15 cellular contexts compared by ENCODE assay signal in the genomic region with DNA sequence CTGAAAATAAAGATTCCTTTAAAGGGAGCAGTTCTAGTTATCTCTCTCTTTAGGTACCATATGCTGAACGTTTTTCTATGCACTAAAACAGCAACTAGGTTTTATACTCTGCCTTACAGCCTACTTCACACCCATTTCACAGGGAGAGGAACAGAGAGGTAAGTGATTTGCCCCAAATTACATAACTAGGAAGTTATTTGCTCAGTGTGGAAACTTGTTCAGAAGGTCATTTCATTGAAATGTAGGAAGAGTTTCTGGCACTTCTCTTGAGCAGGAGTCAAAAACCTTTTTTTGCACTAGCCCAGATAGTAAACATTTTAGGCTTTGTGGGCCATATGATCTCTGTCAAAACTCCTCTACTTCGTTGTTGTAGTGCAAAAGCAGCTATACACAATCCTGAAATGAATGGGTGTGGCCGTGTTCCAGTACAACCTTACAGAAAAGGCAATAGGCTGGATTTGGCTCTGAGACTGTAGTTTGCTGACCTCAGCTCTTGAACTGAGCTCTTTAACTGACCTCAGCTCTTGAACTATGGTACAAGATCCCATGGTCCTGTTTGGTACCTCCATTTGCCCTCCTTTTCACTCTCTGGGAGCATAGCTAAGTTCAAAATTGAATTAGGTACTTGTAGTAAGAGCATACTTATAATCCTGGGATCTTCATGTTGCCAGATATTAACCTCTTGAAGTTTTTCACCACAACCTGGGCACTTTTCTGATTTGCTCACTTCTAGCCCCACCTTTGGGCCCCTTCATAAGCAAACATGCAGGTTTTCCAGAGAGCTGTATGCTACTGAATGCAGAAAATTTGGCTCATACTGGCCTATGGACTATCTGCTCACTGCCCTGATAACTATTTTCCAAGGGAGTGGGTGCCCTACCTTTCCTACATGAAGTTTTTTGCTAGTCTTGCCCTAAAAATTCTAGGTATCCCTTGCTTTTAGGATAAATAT. TPM values are rescaled to one million over a fixed set of nuclear protein-coding genes. Genes with fewer than 3 reads are reported as not detected.
DNase-seq lines count a peak whose midpoint lies in the region; ATAC-seq and TF ChIP-seq lines count a peak whose summit lies in the region.
"Had no signal": no experiment of that assay in that cellular context is flagged by ENCODE, and none has a peak within 500 bp of the region (broad histone marks: within the 10 kb centered on the region; RNA-seq: fewer than 3 reads in every experiment).

No MANE protein-coding gene starts in this region.

- H3K4me1 ChIP-seq in lower lobe of right lung: no peaks in the 10 kb centered on the region
- H3K4me1 ChIP-seq: Caco-2 had no signal

- H3K27ac ChIP-seq in 22Rv1: peak overlapping the region; percentile 98
- no peak overlapping the region for H3K27ac ChIP-seq in lower lobe of right lung
- no peak overlapping the region for H3K27ac ChIP-seq in coronary artery
- H3K27ac ChIP-seq: GM23248 had no signal

- no peaks in the 10 kb centered on the region for H3K36me3 ChIP-seq in lower lobe of right lung

- intact Hi-C loops in lower lobe of right lung (cut with DNase I): no loop called here

- H3K27me3 ChIP-seq in lower lobe of right lung (ENCODE audit: low read depth): no peaks in the 10 kb centered on the region

- no peaks in the 10 kb centered on the region for H3K9me3 ChIP-seq in lower lobe of right lung
- H3K9me3 ChIP-seq: Caco-2 had no signal

- ATAC-seq in left lobe of liver (peak; percentile 81), lower lobe of right lung (peak; percentile 91), HG03025 (IDR thresholded peaks at IDR 0.05; ENCODE audit: low FRiP score, unreplicated experiment) (no peak)
- ATAC-seq: CD8-positive, alpha-beta T cell had no signal

- no peak overlapping the region for H3K4me3 ChIP-seq in lower lobe of right lung
- no peak overlapping the region for H3K4me3 ChIP-seq in coronary artery
- H3K4me3 ChIP-seq: GM23248 had no signal

- TF ChIP-seq CTCF in 22Rv1 (IDR thresholded peaks at IDR 0.05) (no peak), lower lobe of right lung (IDR thresholded peaks at IDR 0.05) (no peak), coronary artery (IDR thresholded peaks at IDR 0.05) (no peak)

- DNase-seq in left lobe of liver (ENCODE audit: low spot score): no peak
- no peak for DNase-seq in lower lobe of right lung
- no peak for DNase-seq in coronary artery (ENCODE audit: low spot score)
- no peak for DNase-seq in hippocampal formation (lab: John Stamatoyannopoulos, UW)
- DNase-seq: C1 segment of cervical spinal cord; Caco-2; CD4-positive, CD25-positive, alpha-beta regulatory T cell; CD8-positive, alpha-beta T cell; DMS153; DND-41; GM23248; H7; HCEC 1CT had no signal

RNA-seq across cellular contexts. Expression of a gene that starts 53.3 kb away (rescaled TPM):
- total RNA-seq in left lobe of liver (74.4 TPM), lower lobe of right lung (5.0 TPM)
- total RNA-seq: CD8-positive, alpha-beta T cell had no signal

Comparison
In these comparisons a context has a peak if more than half of its experiments do, and no peak if none do; other contexts are left out.
1. RNA of a gene that starts 53.3 kb away (total RNA-seq): 74.4 TPM in left lobe of liver (single experiment); 5.0 TPM in lower lobe of right lung (single experiment); every median in the first group is over 10 times any median in the second.